23 cellular contexts compared by ENCODE assay signal in genomic region chr14:93079321-93079720, GRCh38. TPM values are rescaled to one million over a fixed set of nuclear protein-coding genes. Genes with fewer than 3 reads are reported as not detected.
A peak's percentile ranks its signal among the peaks of the same experiment; 100 is the strongest.
DNase-seq lines count a peak whose midpoint lies in the region; ATAC-seq and TF ChIP-seq lines count a peak whose summit lies in the region.
"Had no signal": no experiment of that assay in that cellular context is flagged by ENCODE, and none has a peak within 500 bp of the region (broad histone marks: within the 10 kb centered on the region; RNA-seq: fewer than 3 reads in every experiment).

No MANE protein-coding gene starts in this region.

- H3K27me3 Mint-ChIP-seq in activated CD8-positive, alpha-beta T cell treated with anti-CD3 and anti-CD28 coated beads, Interleukin-2, amount 10 ng/mL, durations not matched to agents 7 days and 5 days (ENCODE audit: low read depth), result no peaks in the 10 kb centered on the region
- no peaks in the 10 kb centered on the region for H3K27me3 Mint-ChIP-seq in activated CD8-positive, alpha-beta T cell treated with anti-CD3 and anti-CD28 coated beads for 36 hours
- H3K27me3 Mint-ChIP-seq in activated CD4-positive, alpha-beta T cell treated with anti-CD3 and anti-CD28 coated beads, Interleukin-2, amount 10 ng/mL, durations not matched to agents 7 days and 5 days, result no peaks in the 10 kb centered on the region
- H3K27me3 Mint-ChIP-seq: CD4-positive, CD25-positive, alpha-beta regulatory T cell had no signal

- H3K36me3 Mint-ChIP-seq in activated CD8-positive, alpha-beta T cell treated with anti-CD3 and anti-CD28 coated beads, Interleukin-2, amount 10 ng/mL, durations not matched to agents 7 days and 5 days (ENCODE audit: low read depth), result peaks cover 35% of the 10 kb centered on the region
- H3K36me3 Mint-ChIP-seq in activated CD8-positive, alpha-beta T cell treated with anti-CD3 and anti-CD28 coated beads for 36 hours (ENCODE audit: low read depth), result peaks cover 10% of the 10 kb centered on the region
- peaks cover 6% of the 10 kb centered on the region for H3K36me3 Mint-ChIP-seq in activated CD4-positive, alpha-beta T cell treated with anti-CD3 and anti-CD28 coated beads, Interleukin-2, amount 10 ng/mL, durations not matched to agents 7 days and 5 days (ENCODE audit: low read depth)

- no peaks in the 10 kb centered on the region for H3K9me3 ChIP-seq in KOPT-K1 (ENCODE audit: insufficient read depth, low read length, poor library complexity, severe bottlenecking)
- no peaks in the 10 kb centered on the region for H3K9me3 ChIP-seq in subcutaneous abdominal adipose tissue (ENCODE audit: control insufficient read depth in 5 of 5, low read length in 5 of 5)
- H3K9me3 ChIP-seq: left ventricle myocardium inferior, suprapubic skin had no signal

- ATAC-seq in activated CD8-positive, alpha-beta T cell treated with anti-CD3 and anti-CD28 coated beads, Interleukin-2, amount 10 ng/mL, durations not matched to agents 7 days and 5 days, result no peak
- ATAC-seq in activated CD8-positive, alpha-beta T cell treated with anti-CD3 and anti-CD28 coated beads for 36 hours, result no peak
- no peak for ATAC-seq in GM21390 (IDR thresholded peaks at IDR 0.05; ENCODE audit: unreplicated experiment)

- intact Hi-C loops in activated CD8-positive, alpha-beta T cell treated with anti-CD3 and anti-CD28 coated beads for 36 hours (cut with micrococcal nuclease), result no loop called here

- no peak for TF ChIP-seq CTCF in activated CD8-positive, alpha-beta T cell treated with anti-CD3 and anti-CD28 coated beads for 36 hours (IDR thresholded peaks at IDR 0.05)
- TF ChIP-seq CTCF in fibroblast of villous mesenchyme (IDR thresholded peaks at IDR 0.05; ENCODE audit: insufficient read depth, low read depth, low read length) (peak; percentile 12), GM20000 (IDR thresholded peaks at IDR 0.05; ENCODE audit: extremely low read depth, missing control alignments) (no peak)

- no peak overlapping the region for H3K4me3 Mint-ChIP-seq in activated CD8-positive, alpha-beta T cell treated with anti-CD3 and anti-CD28 coated beads, Interleukin-2, amount 10 ng/mL, durations not matched to agents 7 days and 5 days
- no peak overlapping the region for H3K4me3 Mint-ChIP-seq in activated CD8-positive, alpha-beta T cell treated with anti-CD3 and anti-CD28 coated beads for 36 hours
- no peak overlapping the region for H3K4me3 Mint-ChIP-seq in activated CD4-positive, alpha-beta T cell treated with anti-CD3 and anti-CD28 coated beads, Interleukin-2, amount 10 ng/mL, durations not matched to agents 7 days and 5 days
- H3K4me3 Mint-ChIP-seq: CD4-positive, CD25-positive, alpha-beta regulatory T cell had no signal

- no peak for DNase-seq in activated CD8-positive, alpha-beta T cell treated with anti-CD3 and anti-CD28 coated beads, Interleukin-2, amount 10 ng/mL, durations not matched to agents 7 days and 5 days
- no peak for DNase-seq in activated CD8-positive, alpha-beta T cell treated with anti-CD3 and anti-CD28 coated beads for 36 hours
- DNase-seq in fibroblast of villous mesenchyme (ENCODE audit: low read depth) (no peak), GM20000 (ENCODE audit: low spot score) (no peak)
- no peak for DNase-seq in activated CD4-positive, alpha-beta T cell treated with anti-CD3 and anti-CD28 coated beads, Interleukin-2, amount 10 ng/mL, durations not matched to agents 7 days and 5 days
- DNase-seq: 8988T; activated CD4-positive, alpha-beta T cell treated with anti-CD3 and anti-CD28 coated beads for 48 hours; activated T-cell treated with anti-CD3 and anti-CD28 coated beads for 4 hours; CD4-positive, CD25-positive, alpha-beta regulatory T cell; DMS53; left ventricle myocardium inferior; NCI-H1092; NCI-H2081 treated with DMSO at 0.1 percent for 48 hours; NCI-H524; stimulated activated CD4-positive, alpha-beta T cell treated with anti-CD3 and anti-CD28 coated beads, Interleukin-4, amount 100 ng/mL, for 24 hours; SW 1271 had no signal

- H3K27ac Mint-ChIP-seq in activated CD8-positive, alpha-beta T cell treated with anti-CD3 and anti-CD28 coated beads, Interleukin-2, amount 10 ng/mL, durations not matched to agents 7 days and 5 days, result peak overlapping the region; percentile 75
- H3K27ac Mint-ChIP-seq in activated CD8-positive, alpha-beta T cell treated with anti-CD3 and anti-CD28 coated beads for 36 hours, result no peak overlapping the region
- H3K27ac Mint-ChIP-seq in activated CD4-positive, alpha-beta T cell treated with anti-CD3 and anti-CD28 coated beads, Interleukin-2, amount 10 ng/mL, durations not matched to agents 7 days and 5 days, result no peak overlapping the region

- peaks cover 86% of the 10 kb centered on the region for H3K4me1 Mint-ChIP-seq in activated CD8-positive, alpha-beta T cell treated with anti-CD3 and anti-CD28 coated beads, Interleukin-2, amount 10 ng/mL, durations not matched to agents 7 days and 5 days (ENCODE audit: low read depth)
- peaks cover 74% of the 10 kb centered on the region for H3K4me1 Mint-ChIP-seq in activated CD8-positive, alpha-beta T cell treated with anti-CD3 and anti-CD28 coated beads for 36 hours (ENCODE audit: low read depth)
- H3K4me1 Mint-ChIP-seq in activated CD4-positive, alpha-beta T cell treated with anti-CD3 and anti-CD28 coated beads, Interleukin-2, amount 10 ng/mL, durations not matched to agents 7 days and 5 days, result peaks cover 49% of the 10 kb centered on the region

- no peaks in the 10 kb centered on the region for H3K9me3 Mint-ChIP-seq in activated CD8-positive, alpha-beta T cell treated with anti-CD3 and anti-CD28 coated beads, Interleukin-2, amount 10 ng/mL, durations not matched to agents 7 days and 5 days (ENCODE audit: insufficient read depth)
- H3K9me3 Mint-ChIP-seq in activated CD8-positive, alpha-beta T cell treated with anti-CD3 and anti-CD28 coated beads for 36 hours, result no peaks in the 10 kb centered on the region
- H3K9me3 Mint-ChIP-seq in activated CD4-positive, alpha-beta T cell treated with anti-CD3 and anti-CD28 coated beads, Interleukin-2, amount 10 ng/mL, durations not matched to agents 7 days and 5 days, result no peaks in the 10 kb centered on the region

- CTCF ChIA-PET in activated CD8-positive, alpha-beta T cell treated with anti-CD3 and anti-CD28 coated beads, Interleukin-2, amount 10 ng/mL, durations not matched to agents 7 days and 5 days (lab: Charles Lee), result interaction anchor here (4.9 kb wide), 1 partner anchor 34 kb away, joined by 30 read pairs; no protein-coding TSS in a partner anchor
- CTCF ChIA-PET in activated CD8-positive, alpha-beta T cell treated with anti-CD3 and anti-CD28 coated beads for 36 hours (lab: Charles Lee), result interaction anchor here (1.3 to 3.2 kb wide), 2 partner anchors 34 to 45 kb away, joined by 5 to 18 read pairs; no protein-coding TSS in a partner anchor
- CTCF ChIA-PET in activated CD4-positive, alpha-beta T cell treated with anti-CD3 and anti-CD28 coated beads, Interleukin-2, amount 10 ng/mL, durations not matched to agents 7 days and 5 days (lab: Charles Lee), result no interaction called here

- H3K27me3 ChIP-seq in subcutaneous abdominal adipose tissue (ENCODE audit: control insufficient read depth in 5 of 5, insufficient read depth in 4 of 5, low read length in 5 of 5), result no peaks in the 10 kb centered on the region
- H3K27me3 ChIP-seq: suprapubic skin had no signal

- peak overlapping the region; percentile 13 for H3K27ac ChIP-seq in KOPT-K1 (ENCODE audit: low read depth, low read length, poor library complexity, severe bottlenecking)
- H3K27ac ChIP-seq in subcutaneous abdominal adipose tissue (ENCODE audit: low read depth, low read length), result peak overlapping the region; percentile 75
- H3K27ac ChIP-seq: KMS-11, left ventricle myocardium inferior, parathyroid adenoma, suprapubic skin had no signal

- H3K9ac ChIP-seq in subcutaneous abdominal adipose tissue (ENCODE audit: low read length in 5 of 5), result peak overlapping the region in 3 of 5 donors; percentile 9 to 73 (median 58)
- H3K9ac ChIP-seq: KMS-11, parathyroid adenoma had no signal

- H3K4me1 ChIP-seq in subcutaneous abdominal adipose tissue (ENCODE audit: control insufficient read depth in 5 of 5, insufficient read depth in 5 of 5, low read length in 5 of 5), result peaks cover 17 to 73% (median 61%) of the 10 kb centered on the region in 5 donors
- H3K4me1 ChIP-seq: parathyroid adenoma had no signal

- H3K36me3 ChIP-seq in KOPT-K1 (ENCODE audit: insufficient read depth, low read length) (no peaks in the 10 kb centered on the region), subcutaneous abdominal adipose tissue (ENCODE audit: control insufficient read depth in 5 of 5, insufficient read depth in 5 of 5, low read length in 5 of 5) (no peaks in the 10 kb centered on the region)
- H3K36me3 ChIP-seq: left ventricle myocardium inferior, suprapubic skin had no signal

- H3K4me3 ChIP-seq in fibroblast of villous mesenchyme (ENCODE audit: low read depth, low read length) (no peak overlapping the region), subcutaneous abdominal adipose tissue (ENCODE audit: low read depth in 1 of 5, low read length in 5 of 5) (no peak overlapping the region)
- H3K4me3 ChIP-seq: left ventricle myocardium inferior, skin epidermis, suprapubic skin had no signal

- POLR2A ChIA-PET in activated CD8-positive, alpha-beta T cell treated with anti-CD3 and anti-CD28 coated beads, Interleukin-2, amount 10 ng/mL, durations not matched to agents 7 days and 5 days (lab: Charles Lee), result interaction anchor here (1.1 kb wide), 1 partner anchor 9 kb away, joined by 3 read pairs; no protein-coding TSS in a partner anchor
- POLR2A ChIA-PET in activated CD8-positive, alpha-beta T cell treated with anti-CD3 and anti-CD28 coated beads for 36 hours (lab: Charles Lee), result interaction anchor here (1.1 to 1.6 kb wide), 2 partner anchors 14 to 19 kb away, joined by 4 read pairs; no protein-coding TSS in a partner anchor
- POLR2A ChIA-PET in activated CD4-positive, alpha-beta T cell treated with anti-CD3 and anti-CD28 coated beads, Interleukin-2, amount 10 ng/mL, durations not matched to agents 7 days and 5 days (lab: Charles Lee), result interaction anchor here (0.6 kb wide), 1 partner anchor 857 kb away, joined by 3 read pairs; no protein-coding TSS in a partner anchor

RNA-seq across cellular contexts. Expression of gene ITPK1, which starts 36.4 kb away (rescaled TPM):
- 100 to 1,000 TPM; 103 to 107 TPM for total RNA-seq in activated CD8-positive, alpha-beta T cell treated with anti-CD3 and anti-CD28 coated beads, Interleukin-2, amount 10 ng/mL, durations not matched to agents 7 days and 5 days
- total RNA-seq in activated CD8-positive, alpha-beta T cell treated with anti-CD3 and anti-CD28 coated beads for 36 hours, result 10 to 100 TPM; 78.5 to 83.5 TPM
- 11.6 and 15.5 TPM in 2 replicates for total RNA-seq in fibroblast of villous mesenchyme
- 10 to 100 TPM; 63.7 to 71.0 TPM for total RNA-seq in activated CD4-positive, alpha-beta T cell treated with anti-CD3 and anti-CD28 coated beads, Interleukin-2, amount 10 ng/mL, durations not matched to agents 7 days and 5 days
